ENCODE assay signal across 1 cellular context in the genomic region with DNA sequence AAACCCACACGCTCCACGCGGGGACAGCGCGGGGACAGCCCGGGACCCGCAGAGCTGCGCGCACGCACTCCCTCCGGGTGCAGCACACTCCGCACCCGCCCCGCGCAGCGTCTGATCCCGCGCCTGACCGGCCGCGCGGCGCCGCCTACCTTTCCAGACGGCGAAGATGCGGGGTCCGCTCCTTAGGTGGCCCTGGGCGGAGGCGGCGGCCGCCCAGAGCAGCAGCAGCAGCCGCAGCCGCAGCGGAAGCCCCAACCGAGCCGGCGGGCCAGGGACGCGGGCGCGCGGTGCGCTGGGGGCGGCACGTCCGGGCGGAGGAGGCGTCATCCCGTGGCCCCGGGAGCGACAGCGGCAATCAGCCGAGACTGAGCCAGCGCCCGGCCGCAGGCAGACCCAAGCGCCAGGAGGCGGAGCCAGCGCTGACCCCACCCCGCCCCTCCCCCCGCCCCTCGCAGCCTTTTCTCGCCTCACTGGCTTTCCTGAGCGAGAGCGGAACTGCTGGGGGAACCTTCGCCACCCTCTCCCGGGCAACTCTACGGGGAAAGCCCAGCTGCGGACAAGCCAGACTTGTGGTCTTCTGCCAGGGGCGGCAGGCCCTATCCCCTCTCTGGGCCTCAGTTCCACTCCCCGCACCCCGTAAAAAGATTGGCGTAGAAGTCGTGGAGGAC.
TF ChIP-seq lines count a peak whose summit lies in the region.

A gene with protein sequence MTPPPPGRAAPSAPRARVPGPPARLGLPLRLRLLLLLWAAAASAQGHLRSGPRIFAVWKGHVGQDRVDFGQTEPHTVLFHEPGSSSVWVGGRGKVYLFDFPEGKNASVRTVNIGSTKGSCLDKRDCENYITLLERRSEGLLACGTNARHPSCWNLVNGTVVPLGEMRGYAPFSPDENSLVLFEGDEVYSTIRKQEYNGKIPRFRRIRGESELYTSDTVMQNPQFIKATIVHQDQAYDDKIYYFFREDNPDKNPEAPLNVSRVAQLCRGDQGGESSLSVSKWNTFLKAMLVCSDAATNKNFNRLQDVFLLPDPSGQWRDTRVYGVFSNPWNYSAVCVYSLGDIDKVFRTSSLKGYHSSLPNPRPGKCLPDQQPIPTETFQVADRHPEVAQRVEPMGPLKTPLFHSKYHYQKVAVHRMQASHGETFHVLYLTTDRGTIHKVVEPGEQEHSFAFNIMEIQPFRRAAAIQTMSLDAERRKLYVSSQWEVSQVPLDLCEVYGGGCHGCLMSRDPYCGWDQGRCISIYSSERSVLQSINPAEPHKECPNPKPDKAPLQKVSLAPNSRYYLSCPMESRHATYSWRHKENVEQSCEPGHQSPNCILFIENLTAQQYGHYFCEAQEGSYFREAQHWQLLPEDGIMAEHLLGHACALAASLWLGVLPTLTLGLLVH (minus strand): TSS at position 367 of the 668 bp plus-strand sequence. CDS start 40 bp downstream, at position 327.

TF ChIP-seq in K562, 482 proteins besides CTCF, POLR2A, EP300 and RAD21 (continued from another document and continues in another):
- TF ChIP-seq, protein P1, sequence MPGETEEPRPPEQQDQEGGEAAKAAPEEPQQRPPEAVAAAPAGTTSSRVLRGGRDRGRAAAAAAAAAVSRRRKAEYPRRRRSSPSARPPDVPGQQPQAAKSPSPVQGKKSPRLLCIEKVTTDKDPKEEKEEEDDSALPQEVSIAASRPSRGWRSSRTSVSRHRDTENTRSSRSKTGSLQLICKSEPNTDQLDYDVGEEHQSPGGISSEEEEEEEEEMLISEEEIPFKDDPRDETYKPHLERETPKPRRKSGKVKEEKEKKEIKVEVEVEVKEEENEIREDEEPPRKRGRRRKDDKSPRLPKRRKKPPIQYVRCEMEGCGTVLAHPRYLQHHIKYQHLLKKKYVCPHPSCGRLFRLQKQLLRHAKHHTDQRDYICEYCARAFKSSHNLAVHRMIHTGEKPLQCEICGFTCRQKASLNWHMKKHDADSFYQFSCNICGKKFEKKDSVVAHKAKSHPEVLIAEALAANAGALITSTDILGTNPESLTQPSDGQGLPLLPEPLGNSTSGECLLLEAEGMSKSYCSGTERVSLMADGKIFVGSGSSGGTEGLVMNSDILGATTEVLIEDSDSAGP (CRISPR knock-in tag; IDR thresholded peaks at IDR 0.05), result no peak
- TF ChIP-seq, protein P2, sequence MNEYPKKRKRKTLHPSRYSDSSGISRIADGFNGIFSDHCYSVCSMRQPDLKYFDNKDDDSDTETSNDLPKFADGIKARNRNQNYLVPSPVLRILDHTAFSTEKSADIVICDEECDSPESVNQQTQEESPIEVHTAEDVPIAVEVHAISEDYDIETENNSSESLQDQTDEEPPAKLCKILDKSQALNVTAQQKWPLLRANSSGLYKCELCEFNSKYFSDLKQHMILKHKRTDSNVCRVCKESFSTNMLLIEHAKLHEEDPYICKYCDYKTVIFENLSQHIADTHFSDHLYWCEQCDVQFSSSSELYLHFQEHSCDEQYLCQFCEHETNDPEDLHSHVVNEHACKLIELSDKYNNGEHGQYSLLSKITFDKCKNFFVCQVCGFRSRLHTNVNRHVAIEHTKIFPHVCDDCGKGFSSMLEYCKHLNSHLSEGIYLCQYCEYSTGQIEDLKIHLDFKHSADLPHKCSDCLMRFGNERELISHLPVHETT (CRISPR knock-in tag; conservative IDR thresholded peaks at IDR 0.05 in 1 of 2, IDR thresholded peaks at IDR 0.05 in 1 of 2), result peak in 1 of 2 experiments; percentile 87; a peak in 2 of 4 replicates
- 0 out of 2 replicates have a peak, but pooled peaks have one; percentile 24 for TF ChIP-seq CREB1 (IDR thresholded peaks at IDR 0.05)
- TF ChIP-seq CREB1 (CRISPR knock-in tag; IDR thresholded peaks at IDR 0.05), result no peak
- TF ChIP-seq GABPA (tag; conservative IDR thresholded peaks at IDR 0.05; ENCODE audit: low read depth), result peak; percentile 66
- TF ChIP-seq CCNT2 (IDR thresholded peaks at IDR 0.05; ENCODE audit: borderline replicate concordance, extremely low read depth, insufficient read length, low read depth, low read length), result peak; percentile 63
- no peak for TF ChIP-seq ZNF507 (tag; conservative IDR thresholded peaks at IDR 0.05)
- peak in 1 of 2 experiments; percentile 33; a peak in 1 of 4 replicates for TF ChIP-seq SIN3A (IDR thresholded peaks at IDR 0.05; ENCODE audit: borderline replicate concordance in 2 of 2, control insufficient read depth in 1 of 2, low read depth in 2 of 2, low read length in 2 of 2)
- TF ChIP-seq, protein P3, sequence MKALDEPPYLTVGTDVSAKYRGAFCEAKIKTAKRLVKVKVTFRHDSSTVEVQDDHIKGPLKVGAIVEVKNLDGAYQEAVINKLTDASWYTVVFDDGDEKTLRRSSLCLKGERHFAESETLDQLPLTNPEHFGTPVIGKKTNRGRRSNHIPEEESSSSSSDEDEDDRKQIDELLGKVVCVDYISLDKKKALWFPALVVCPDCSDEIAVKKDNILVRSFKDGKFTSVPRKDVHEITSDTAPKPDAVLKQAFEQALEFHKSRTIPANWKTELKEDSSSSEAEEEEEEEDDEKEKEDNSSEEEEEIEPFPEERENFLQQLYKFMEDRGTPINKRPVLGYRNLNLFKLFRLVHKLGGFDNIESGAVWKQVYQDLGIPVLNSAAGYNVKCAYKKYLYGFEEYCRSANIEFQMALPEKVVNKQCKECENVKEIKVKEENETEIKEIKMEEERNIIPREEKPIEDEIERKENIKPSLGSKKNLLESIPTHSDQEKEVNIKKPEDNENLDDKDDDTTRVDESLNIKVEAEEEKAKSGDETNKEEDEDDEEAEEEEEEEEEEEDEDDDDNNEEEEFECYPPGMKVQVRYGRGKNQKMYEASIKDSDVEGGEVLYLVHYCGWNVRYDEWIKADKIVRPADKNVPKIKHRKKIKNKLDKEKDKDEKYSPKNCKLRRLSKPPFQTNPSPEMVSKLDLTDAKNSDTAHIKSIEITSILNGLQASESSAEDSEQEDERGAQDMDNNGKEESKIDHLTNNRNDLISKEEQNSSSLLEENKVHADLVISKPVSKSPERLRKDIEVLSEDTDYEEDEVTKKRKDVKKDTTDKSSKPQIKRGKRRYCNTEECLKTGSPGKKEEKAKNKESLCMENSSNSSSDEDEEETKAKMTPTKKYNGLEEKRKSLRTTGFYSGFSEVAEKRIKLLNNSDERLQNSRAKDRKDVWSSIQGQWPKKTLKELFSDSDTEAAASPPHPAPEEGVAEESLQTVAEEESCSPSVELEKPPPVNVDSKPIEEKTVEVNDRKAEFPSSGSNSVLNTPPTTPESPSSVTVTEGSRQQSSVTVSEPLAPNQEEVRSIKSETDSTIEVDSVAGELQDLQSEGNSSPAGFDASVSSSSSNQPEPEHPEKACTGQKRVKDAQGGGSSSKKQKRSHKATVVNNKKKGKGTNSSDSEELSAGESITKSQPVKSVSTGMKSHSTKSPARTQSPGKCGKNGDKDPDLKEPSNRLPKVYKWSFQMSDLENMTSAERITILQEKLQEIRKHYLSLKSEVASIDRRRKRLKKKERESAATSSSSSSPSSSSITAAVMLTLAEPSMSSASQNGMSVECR (CRISPR knock-in tag; IDR thresholded peaks at IDR 0.05), result peak; percentile 56; the same call in 1 of the 2 replicates
- peak; percentile 25; the same call in 1 of the 2 replicates for TF ChIP-seq KLF13 (tag; IDR thresholded peaks at IDR 0.05; ENCODE audit: borderline replicate concordance, low read depth)
- no peak for TF ChIP-seq TARDBP (IDR thresholded peaks at IDR 0.05)
- TF ChIP-seq HNRNPK (IDR thresholded peaks at IDR 0.05; ENCODE audit: low read depth, low read length, poor library complexity, severe bottlenecking), result peak; percentile 27
- TF ChIP-seq, protein P4, sequence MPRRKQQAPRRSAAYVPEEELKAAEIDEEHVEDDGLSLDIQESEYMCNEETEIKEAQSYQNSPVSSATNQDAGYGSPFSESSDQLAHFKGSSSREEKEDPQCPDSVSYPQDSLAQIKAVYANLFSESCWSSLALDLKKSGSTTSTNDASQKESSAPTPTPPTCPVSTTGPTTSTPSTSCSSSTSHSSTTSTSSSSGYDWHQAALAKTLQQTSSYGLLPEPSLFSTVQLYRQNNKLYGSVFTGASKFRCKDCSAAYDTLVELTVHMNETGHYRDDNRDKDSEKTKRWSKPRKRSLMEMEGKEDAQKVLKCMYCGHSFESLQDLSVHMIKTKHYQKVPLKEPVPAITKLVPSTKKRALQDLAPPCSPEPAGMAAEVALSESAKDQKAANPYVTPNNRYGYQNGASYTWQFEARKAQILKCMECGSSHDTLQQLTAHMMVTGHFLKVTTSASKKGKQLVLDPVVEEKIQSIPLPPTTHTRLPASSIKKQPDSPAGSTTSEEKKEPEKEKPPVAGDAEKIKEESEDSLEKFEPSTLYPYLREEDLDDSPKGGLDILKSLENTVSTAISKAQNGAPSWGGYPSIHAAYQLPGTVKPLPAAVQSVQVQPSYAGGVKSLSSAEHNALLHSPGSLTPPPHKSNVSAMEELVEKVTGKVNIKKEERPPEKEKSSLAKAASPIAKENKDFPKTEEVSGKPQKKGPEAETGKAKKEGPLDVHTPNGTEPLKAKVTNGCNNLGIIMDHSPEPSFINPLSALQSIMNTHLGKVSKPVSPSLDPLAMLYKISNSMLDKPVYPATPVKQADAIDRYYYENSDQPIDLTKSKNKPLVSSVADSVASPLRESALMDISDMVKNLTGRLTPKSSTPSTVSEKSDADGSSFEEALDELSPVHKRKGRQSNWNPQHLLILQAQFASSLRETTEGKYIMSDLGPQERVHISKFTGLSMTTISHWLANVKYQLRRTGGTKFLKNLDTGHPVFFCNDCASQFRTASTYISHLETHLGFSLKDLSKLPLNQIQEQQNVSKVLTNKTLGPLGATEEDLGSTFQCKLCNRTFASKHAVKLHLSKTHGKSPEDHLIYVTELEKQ (CRISPR knock-in tag; IDR thresholded peaks at IDR 0.05), result 0 out of 2 replicates have a peak, but pooled peaks have one; percentile 12
- TF ChIP-seq NRF1 (conservative IDR thresholded peaks at IDR 0.05 in 1 of 2, IDR thresholded peaks at IDR 0.05 in 1 of 2), result peak; percentile 80 to 84
- TF ChIP-seq BCOR (IDR thresholded peaks at IDR 0.05), result 0 out of 2 replicates have a peak, but pooled peaks have one; percentile 11
- no peak for TF ChIP-seq NCOA1 (IDR thresholded peaks at IDR 0.05; ENCODE audit: low read depth)
- TF ChIP-seq L3MBTL2 (IDR thresholded peaks at IDR 0.05), result peak; percentile 54; the same call in 1 of the 2 replicates
- TF ChIP-seq, protein P5, sequence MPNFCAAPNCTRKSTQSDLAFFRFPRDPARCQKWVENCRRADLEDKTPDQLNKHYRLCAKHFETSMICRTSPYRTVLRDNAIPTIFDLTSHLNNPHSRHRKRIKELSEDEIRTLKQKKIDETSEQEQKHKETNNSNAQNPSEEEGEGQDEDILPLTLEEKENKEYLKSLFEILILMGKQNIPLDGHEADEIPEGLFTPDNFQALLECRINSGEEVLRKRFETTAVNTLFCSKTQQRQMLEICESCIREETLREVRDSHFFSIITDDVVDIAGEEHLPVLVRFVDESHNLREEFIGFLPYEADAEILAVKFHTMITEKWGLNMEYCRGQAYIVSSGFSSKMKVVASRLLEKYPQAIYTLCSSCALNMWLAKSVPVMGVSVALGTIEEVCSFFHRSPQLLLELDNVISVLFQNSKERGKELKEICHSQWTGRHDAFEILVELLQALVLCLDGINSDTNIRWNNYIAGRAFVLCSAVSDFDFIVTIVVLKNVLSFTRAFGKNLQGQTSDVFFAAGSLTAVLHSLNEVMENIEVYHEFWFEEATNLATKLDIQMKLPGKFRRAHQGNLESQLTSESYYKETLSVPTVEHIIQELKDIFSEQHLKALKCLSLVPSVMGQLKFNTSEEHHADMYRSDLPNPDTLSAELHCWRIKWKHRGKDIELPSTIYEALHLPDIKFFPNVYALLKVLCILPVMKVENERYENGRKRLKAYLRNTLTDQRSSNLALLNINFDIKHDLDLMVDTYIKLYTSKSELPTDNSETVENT (CRISPR knock-in tag; IDR thresholded peaks at IDR 0.05), result 0 out of 2 replicates have a peak, but pooled peaks have one; percentile 39
- peak in 1 of 2 experiments; percentile 2; a peak in 2 of 4 replicates for TF ChIP-seq HDAC1 (IDR thresholded peaks at IDR 0.05)
- TF ChIP-seq SETDB1 (IDR thresholded peaks at IDR 0.05; ENCODE audit: low read length), result no peak
- peak; percentile 28; the same call in 1 of the 2 replicates for TF ChIP-seq KLF1 (tag; IDR thresholded peaks at IDR 0.05)
- peak; percentile 21; the same call in 1 of the 2 replicates for TF ChIP-seq ZNF589 (CRISPR knock-in tag; IDR thresholded peaks at IDR 0.05; ENCODE audit: low read depth)
- peak; percentile 84 for TF ChIP-seq CXXC5 (CRISPR knock-in tag; IDR thresholded peaks at IDR 0.05)
- TF ChIP-seq, protein P6, sequence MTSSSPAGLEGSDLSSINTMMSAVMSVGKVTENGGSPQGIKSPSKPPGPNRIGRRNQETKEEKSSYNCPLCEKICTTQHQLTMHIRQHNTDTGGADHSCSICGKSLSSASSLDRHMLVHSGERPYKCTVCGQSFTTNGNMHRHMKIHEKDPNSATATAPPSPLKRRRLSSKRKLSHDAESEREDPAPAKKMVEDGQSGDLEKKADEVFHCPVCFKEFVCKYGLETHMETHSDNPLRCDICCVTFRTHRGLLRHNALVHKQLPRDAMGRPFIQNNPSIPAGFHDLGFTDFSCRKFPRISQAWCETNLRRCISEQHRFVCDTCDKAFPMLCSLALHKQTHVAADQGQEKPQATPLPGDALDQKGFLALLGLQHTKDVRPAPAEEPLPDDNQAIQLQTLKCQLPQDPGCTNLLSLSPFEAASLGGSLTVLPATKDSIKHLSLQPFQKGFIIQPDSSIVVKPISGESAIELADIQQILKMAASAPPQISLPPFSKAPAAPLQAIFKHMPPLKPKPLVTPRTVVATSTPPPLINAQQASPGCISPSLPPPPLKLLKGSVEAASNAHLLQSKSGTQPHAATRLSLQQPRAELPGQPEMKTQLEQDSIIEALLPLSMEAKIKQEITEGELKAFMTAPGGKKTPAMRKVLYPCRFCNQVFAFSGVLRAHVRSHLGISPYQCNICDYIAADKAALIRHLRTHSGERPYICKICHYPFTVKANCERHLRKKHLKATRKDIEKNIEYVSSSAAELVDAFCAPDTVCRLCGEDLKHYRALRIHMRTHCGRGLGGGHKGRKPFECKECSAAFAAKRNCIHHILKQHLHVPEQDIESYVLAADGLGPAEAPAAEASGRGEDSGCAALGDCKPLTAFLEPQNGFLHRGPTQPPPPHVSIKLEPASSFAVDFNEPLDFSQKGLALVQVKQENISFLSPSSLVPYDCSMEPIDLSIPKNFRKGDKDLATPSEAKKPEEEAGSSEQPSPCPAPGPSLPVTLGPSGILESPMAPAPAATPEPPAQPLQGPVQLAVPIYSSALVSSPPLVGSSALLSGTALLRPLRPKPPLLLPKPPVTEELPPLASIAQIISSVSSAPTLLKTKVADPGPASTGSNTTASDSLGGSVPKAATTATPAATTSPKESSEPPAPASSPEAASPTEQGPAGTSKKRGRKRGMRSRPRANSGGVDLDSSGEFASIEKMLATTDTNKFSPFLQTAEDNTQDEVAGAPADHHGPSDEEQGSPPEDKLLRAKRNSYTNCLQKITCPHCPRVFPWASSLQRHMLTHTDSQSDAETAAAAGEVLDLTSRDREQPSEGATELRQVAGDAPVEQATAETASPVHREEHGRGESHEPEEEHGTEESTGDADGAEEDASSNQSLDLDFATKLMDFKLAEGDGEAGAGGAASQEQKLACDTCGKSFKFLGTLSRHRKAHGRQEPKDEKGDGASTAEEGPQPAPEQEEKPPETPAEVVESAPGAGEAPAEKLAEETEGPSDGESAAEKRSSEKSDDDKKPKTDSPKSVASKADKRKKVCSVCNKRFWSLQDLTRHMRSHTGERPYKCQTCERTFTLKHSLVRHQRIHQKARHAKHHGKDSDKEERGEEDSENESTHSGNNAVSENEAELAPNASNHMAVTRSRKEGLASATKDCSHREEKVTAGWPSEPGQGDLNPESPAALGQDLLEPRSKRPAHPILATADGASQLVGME (CRISPR knock-in tag; IDR thresholded peaks at IDR 0.05), result no peak
